10 cellular contexts compared by ENCODE assay signal in the genomic region with DNA sequence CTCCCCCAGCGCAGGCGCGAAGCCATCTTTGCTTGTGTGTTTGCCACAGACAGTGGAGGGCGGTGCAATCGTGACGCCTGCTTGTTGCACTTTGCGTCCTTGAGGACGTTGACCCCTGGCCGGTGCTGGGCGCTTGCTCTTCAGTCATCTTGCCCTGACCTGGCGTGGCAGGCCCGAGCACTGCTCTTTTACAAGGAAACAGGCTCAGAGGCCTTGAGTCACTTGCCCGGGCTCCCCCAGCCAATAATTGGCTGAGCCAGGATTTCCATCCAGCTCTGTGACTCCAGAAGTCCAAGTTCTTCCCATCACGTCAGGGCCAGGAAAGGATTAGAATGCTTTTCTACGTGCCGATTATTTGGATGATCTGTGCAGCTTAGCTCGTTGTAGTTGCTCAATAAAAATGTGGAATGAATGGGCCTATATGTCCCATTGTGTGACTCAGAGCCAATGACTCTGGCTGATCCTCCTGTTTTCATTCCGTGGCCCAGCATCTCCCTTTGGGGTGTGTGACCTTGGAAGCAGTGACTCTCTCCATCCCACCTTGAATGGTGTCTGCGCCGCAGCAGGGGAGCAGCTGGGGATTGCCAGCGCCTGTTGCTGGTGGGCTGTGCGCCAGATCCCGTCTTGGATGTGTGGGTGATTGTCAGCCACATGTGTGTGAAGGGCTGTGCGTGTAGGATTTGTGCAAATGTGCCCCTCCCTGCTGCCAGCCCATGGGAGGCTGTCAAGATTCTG.
DNase-seq lines count a peak whose midpoint lies in the region; ATAC-seq, FAIRE-seq and TF ChIP-seq lines count a peak whose summit lies in the region.
"Had no signal": no experiment of that assay in that cellular context is flagged by ENCODE, and none has a peak within 500 bp of the region (broad histone marks: within the 10 kb centered on the region; RNA-seq: fewer than 3 reads in every experiment).

No MANE protein-coding gene starts in this region.

- no peaks in the 10 kb centered on the region for H3K27me3 ChIP-seq in bronchial epithelial cell (ENCODE audit: control insufficient read depth, insufficient read depth, low read length)

- FAIRE-seq in bronchial epithelial cell (lab: Jason Lieb, UNC) (no peak), urothelium cell line (lab: Jason Lieb, UNC) (peak; percentile 82)

- H3K4me3 ChIP-seq in bronchial epithelial cell (ENCODE audit: low read depth, low read length) (no peak overlapping the region), lower leg skin (ENCODE audit: low read depth, poor library complexity, severe bottlenecking) (no peak overlapping the region)

- no peak overlapping the region for H3K4me3 Mint-ChIP-seq in activated naive CD8-positive, alpha-beta T cell
- H3K4me3 Mint-ChIP-seq in activated naive CD8-positive, alpha-beta T cell treated with anti-CD3 and anti-CD28 coated beads for 36 hours = no peak overlapping the region
- no peak overlapping the region for H3K4me3 Mint-ChIP-seq in stimulated activated memory B cell treated with anti-CD40 and anti-IgM and Interleukin-4, amounts not matched to agents 10 μg/mL and 1 μg/mL and 100 μg/mL, for 72 hours

- H3K4me1 Mint-ChIP-seq in activated naive CD8-positive, alpha-beta T cell (ENCODE audit: low read depth) = peaks cover 33% of the 10 kb centered on the region
- peaks cover 11% of the 10 kb centered on the region for H3K4me1 Mint-ChIP-seq in activated naive CD8-positive, alpha-beta T cell treated with anti-CD3 and anti-CD28 coated beads for 36 hours
- peaks cover 33% of the 10 kb centered on the region for H3K4me1 Mint-ChIP-seq in stimulated activated memory B cell treated with anti-CD40 and anti-IgM and Interleukin-4, amounts not matched to agents 10 μg/mL and 1 μg/mL and 100 μg/mL, for 72 hours

- H3K36me3 Mint-ChIP-seq in activated naive CD8-positive, alpha-beta T cell = no peaks in the 10 kb centered on the region
- no peaks in the 10 kb centered on the region for H3K36me3 Mint-ChIP-seq in activated naive CD8-positive, alpha-beta T cell treated with anti-CD3 and anti-CD28 coated beads for 36 hours
- no peaks in the 10 kb centered on the region for H3K36me3 Mint-ChIP-seq in stimulated activated memory B cell treated with anti-CD40 and anti-IgM and Interleukin-4, amounts not matched to agents 10 μg/mL and 1 μg/mL and 100 μg/mL, for 72 hours
- H3K36me3 Mint-ChIP-seq: CD8-positive, alpha-beta memory T cell had no signal

- peaks cover 18% of the 10 kb centered on the region for H3K36me3 ChIP-seq in bronchial epithelial cell (ENCODE audit: control insufficient read depth, insufficient read depth, low read length)

- intact Hi-C loops in lower leg skin (cut with DNase I; ENCODE audit: low total_unique reads) = no loop called here

- H3K27me3 Mint-ChIP-seq in activated naive CD8-positive, alpha-beta T cell = no peaks in the 10 kb centered on the region
- H3K27me3 Mint-ChIP-seq in activated naive CD8-positive, alpha-beta T cell treated with anti-CD3 and anti-CD28 coated beads for 36 hours = no peaks in the 10 kb centered on the region
- no peaks in the 10 kb centered on the region for H3K27me3 Mint-ChIP-seq in stimulated activated memory B cell treated with anti-CD40 and anti-IgM and Interleukin-4, amounts not matched to agents 10 μg/mL and 1 μg/mL and 100 μg/mL, for 72 hours

- peak overlapping the region; percentile 46 for H3K27ac Mint-ChIP-seq in activated naive CD8-positive, alpha-beta T cell
- H3K27ac Mint-ChIP-seq in activated naive CD8-positive, alpha-beta T cell treated with anti-CD3 and anti-CD28 coated beads for 36 hours = no peak overlapping the region
- no peak overlapping the region for H3K27ac Mint-ChIP-seq in stimulated activated memory B cell treated with anti-CD40 and anti-IgM and Interleukin-4, amounts not matched to agents 10 μg/mL and 1 μg/mL and 100 μg/mL, for 72 hours

- TF ChIP-seq CTCF in bronchial epithelial cell (IDR thresholded peaks at IDR 0.05; ENCODE audit: insufficient read depth, low read length, severe bottlenecking) (no peak), lower leg skin (IDR thresholded peaks at IDR 0.05) (no peak)

- TF ChIP-seq POLR2A in lower leg skin (IDR thresholded peaks at IDR 0.05) = no peak

- ATAC-seq in stimulated activated memory B cell treated with anti-CD40 and anti-IgM and Interleukin-4, amounts not matched to agents 10 μg/mL and 1 μg/mL and 100 μg/mL, for 72 hours = no peak

- WGBS in lower leg skin, 2 donors = 41 to 52% methylated on average over 24 of the region's 24 CpGs

- DNase-seq in activated naive CD8-positive, alpha-beta T cell treated with anti-CD3 and anti-CD28 coated beads for 36 hours = no peak
- DNase-seq in bronchial epithelial cell (ENCODE audit: low read depth) (peak; percentile 86), lower leg skin (ENCODE audit: low spot score in 2 of 2) (peak; percentile 59 to 86), urothelium cell line (ENCODE audit: low spot score) (peak; percentile 70), NCI-H524 treated with DMSO at 0.1 percent for 48 hours (lab: John Stamatoyannopoulos, UW) (no peak), ecto neural progenitor cell (ENCODE audit: low spot score) (no peak)
- DNase-seq: stimulated activated naive CD4-positive, alpha-beta T cell had no signal

- no peaks in the 10 kb centered on the region for H3K9me3 Mint-ChIP-seq in activated naive CD8-positive, alpha-beta T cell (ENCODE audit: low read depth)
- H3K9me3 Mint-ChIP-seq in activated naive CD8-positive, alpha-beta T cell treated with anti-CD3 and anti-CD28 coated beads for 36 hours = no peaks in the 10 kb centered on the region
- H3K9me3 Mint-ChIP-seq in stimulated activated memory B cell treated with anti-CD40 and anti-IgM and Interleukin-4, amounts not matched to agents 10 μg/mL and 1 μg/mL and 100 μg/mL, for 72 hours = no peaks in the 10 kb centered on the region

Comparison
In these comparisons a context has a peak if more than half of its experiments do, and no peak if none do; other contexts are left out.
1. DNase-seq: peak in bronchial epithelial cell (single experiment), lower leg skin (2 of 2) and urothelium cell line (single experiment); none in activated naive CD8-positive, alpha-beta T cell treated with anti-CD3 and anti-CD28 coated beads for 36 hours (single experiment), NCI-H524 treated with DMSO at 0.1 percent for 48 hours (single experiment) and ecto neural progenitor cell (single experiment).